Comparison of ENCODE assay signal across 1 cellular context in genomic region chr1:112395832-112396667, GRCh38.
TF ChIP-seq lines count a peak whose summit lies in the region.

TSS of gene CTTNBP2NL (plus strand) at chr1:112396214. CDS start at chr1:112416166, 19,952 bp downstream.

TF ChIP-seq in HepG2, 621 proteins besides CTCF, POLR2A, EP300 and RAD21 (continued from another document and continues in another):
- TF ChIP-seq ZNF687 (CRISPR knock-in tag; IDR thresholded peaks at IDR 0.05) (peak; percentile 74), ELF3 (CRISPR knock-in tag; IDR thresholded peaks at IDR 0.05) (peak; percentile 65; the same call in 1 of the 2 replicates), ZNF143 (CRISPR knock-in tag; IDR thresholded peaks at IDR 0.05) (peak; percentile 55; the same call in 1 of the 2 replicates), SALL1 (CRISPR knock-in tag; IDR thresholded peaks at IDR 0.05) (peak; percentile 34), YEATS4 (CRISPR knock-in tag; IDR thresholded peaks at IDR 0.05; ENCODE audit: borderline replicate concordance) (peak; percentile 59; the same call in 1 of the 2 replicates), SP2 (CRISPR knock-in tag; IDR thresholded peaks at IDR 0.05) (peak; percentile 92), HOXA3 (CRISPR knock-in tag; IDR thresholded peaks at IDR 0.05) (peak; percentile 73; the same call in 1 of the 2 replicates), FUBP1 (CRISPR knock-in tag; IDR thresholded peaks at IDR 0.05; ENCODE audit: borderline replicate concordance) (no peak), ZNF691 (CRISPR knock-in tag; IDR thresholded peaks at IDR 0.05; ENCODE audit: borderline replicate concordance, low read depth) (peak; percentile 33; the same call in 1 of the 2 replicates), YEATS2 (CRISPR knock-in tag; IDR thresholded peaks at IDR 0.05; ENCODE audit: borderline replicate concordance) (peak; percentile 63; the same call in 1 of the 2 replicates), HINFP (CRISPR knock-in tag; IDR thresholded peaks at IDR 0.05; ENCODE audit: low read depth) (no peak), GFI1 (CRISPR knock-in tag; IDR thresholded peaks at IDR 0.05; ENCODE audit: borderline replicate concordance) (peak; percentile 81; the same call in 1 of the 2 replicates), KDM5A (IDR thresholded peaks at IDR 0.05; ENCODE audit: borderline replicate concordance, low read length) (peak; percentile 41; the same call in 1 of the 2 replicates), PAXIP1 (CRISPR knock-in tag; conservative IDR thresholded peaks at IDR 0.05) (peak; percentile 47), HNRNPLL (IDR thresholded peaks at IDR 0.05; ENCODE audit: low read depth, low read length, poor library complexity, severe bottlenecking) (peak; percentile 46), ZBTB43 (CRISPR knock-in tag; conservative IDR thresholded peaks at IDR 0.05) (peak; percentile 54; the same call in 1 of the 2 replicates), TP53 (CRISPR knock-in tag; conservative IDR thresholded peaks at IDR 0.05) (0 out of 2 replicates have a peak, but pooled peaks have one; percentile 23), ZNF543 (CRISPR knock-in tag; IDR thresholded peaks at IDR 0.05) (0 out of 2 replicates have a peak, but pooled peaks have one; percentile 17), PATZ1 (CRISPR knock-in tag; IDR thresholded peaks at IDR 0.05) (peak; percentile 53; the same call in 1 of the 2 replicates), NR2C2 (CRISPR knock-in tag; IDR thresholded peaks at IDR 0.05; ENCODE audit: borderline replicate concordance) (0 out of 2 replicates have a peak, but pooled peaks have one; percentile 23), ASH2L (IDR thresholded peaks at IDR 0.05; ENCODE audit: insufficient read length, low read depth, low read length) (peak; percentile 40), ZNF335 (CRISPR knock-in tag; IDR thresholded peaks at IDR 0.05) (peak; percentile 71; the same call in 1 of the 2 replicates), ZNF264 (CRISPR knock-in tag; IDR thresholded peaks at IDR 0.05) (peak; percentile 71; the same call in 1 of the 2 replicates), ZBTB38 (CRISPR knock-in tag; IDR thresholded peaks at IDR 0.05) (peak; percentile 27; the same call in 1 of the 2 replicates), POGZ (CRISPR knock-in tag; IDR thresholded peaks at IDR 0.05) (peak; percentile 47), NONO (IDR thresholded peaks at IDR 0.05) (no peak), NONO (CRISPR knock-in tag; conservative IDR thresholded peaks at IDR 0.05) (peak; percentile 56; the same call in 1 of the 2 replicates), ZMYM4 (CRISPR knock-in tag; IDR thresholded peaks at IDR 0.05) (peak; percentile 71), POLR2AphosphoS5 (IDR thresholded peaks at IDR 0.05; ENCODE audit: low read depth, low read length) (peak; percentile 92), PBX2 (CRISPR knock-in tag; IDR thresholded peaks at IDR 0.05) (peak; percentile 93), ZNF280B (CRISPR knock-in tag; IDR thresholded peaks at IDR 0.05; ENCODE audit: borderline replicate concordance) (0 out of 2 replicates have a peak, but pooled peaks have one; percentile 20), CREB1 (IDR thresholded peaks at IDR 0.05) (peak; percentile 75), CREB1 (CRISPR knock-in tag; IDR thresholded peaks at IDR 0.05) (peak; percentile 95), ZZZ3 (CRISPR knock-in tag; IDR thresholded peaks at IDR 0.05; ENCODE audit: borderline replicate concordance) (peak; percentile 49; the same call in 1 of the 2 replicates), ISL2 (CRISPR knock-in tag; IDR thresholded peaks at IDR 0.05) (peak; percentile 46; the same call in 1 of the 2 replicates)
